ENCODE assay signal across 1 cellular context in the genomic region with DNA sequence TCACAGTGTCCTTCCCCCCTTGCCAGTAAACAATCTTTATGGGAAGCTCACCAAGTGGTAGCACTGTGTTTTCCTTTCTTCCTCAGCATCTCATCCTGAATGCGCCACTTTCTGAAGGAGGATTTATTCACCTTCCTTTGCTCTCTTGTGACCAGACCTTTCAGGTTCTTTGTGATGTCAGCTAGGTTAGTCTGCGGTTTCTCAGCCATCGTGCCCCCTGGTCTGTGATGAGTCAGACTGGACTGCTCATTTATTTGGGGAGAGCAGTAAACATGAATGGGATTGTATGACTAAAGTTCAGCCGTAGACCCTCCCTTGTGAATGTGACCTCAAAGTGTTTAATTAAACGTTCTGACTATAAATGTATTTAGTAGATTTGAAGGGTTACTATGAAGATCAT.
TF ChIP-seq lines count a peak whose summit lies in the region.

No MANE protein-coding gene starts in this region.

TF ChIP-seq in IMR-90, 13 proteins besides CTCF, POLR2A, EP300 and RAD21:
- TF ChIP-seq RCOR1 (IDR thresholded peaks at IDR 0.05; ENCODE audit: insufficient replicate concordance, low read length) (peak; percentile 50), MAZ (IDR thresholded peaks at IDR 0.05; ENCODE audit: borderline replicate concordance, low read depth, low read length) (peak; percentile 47; the same call in 1 of the 2 replicates), SMC3 (IDR thresholded peaks at IDR 0.05; ENCODE audit: low read depth, low read length) (no peak), FOS (IDR thresholded peaks at IDR 0.05; ENCODE audit: low read depth, low read length) (peak; percentile 88), MAFK (IDR thresholded peaks at IDR 0.05; ENCODE audit: low read depth, low read length) (no peak), MXI1 (IDR thresholded peaks at IDR 0.05; ENCODE audit: borderline replicate concordance, low read depth, low read length) (no peak), CHD1 (IDR thresholded peaks at IDR 0.05; ENCODE audit: low read depth, low read length) (no peak), CEBPB (IDR thresholded peaks at IDR 0.05; ENCODE audit: low read depth, low read length) (no peak), BHLHE40 (IDR thresholded peaks at IDR 0.05; ENCODE audit: low read depth, low read length) (peak; percentile 46; the same call in 1 of the 2 replicates), RFX5 (IDR thresholded peaks at IDR 0.05; ENCODE audit: low read depth, low read length) (no peak), USF2 (IDR thresholded peaks at IDR 0.05; ENCODE audit: low read depth, low read length) (no peak), NFE2L2 (IDR thresholded peaks at IDR 0.05; ENCODE audit: low read depth, low read length) (no peak)
- TF ChIP-seq, protein P1, sequence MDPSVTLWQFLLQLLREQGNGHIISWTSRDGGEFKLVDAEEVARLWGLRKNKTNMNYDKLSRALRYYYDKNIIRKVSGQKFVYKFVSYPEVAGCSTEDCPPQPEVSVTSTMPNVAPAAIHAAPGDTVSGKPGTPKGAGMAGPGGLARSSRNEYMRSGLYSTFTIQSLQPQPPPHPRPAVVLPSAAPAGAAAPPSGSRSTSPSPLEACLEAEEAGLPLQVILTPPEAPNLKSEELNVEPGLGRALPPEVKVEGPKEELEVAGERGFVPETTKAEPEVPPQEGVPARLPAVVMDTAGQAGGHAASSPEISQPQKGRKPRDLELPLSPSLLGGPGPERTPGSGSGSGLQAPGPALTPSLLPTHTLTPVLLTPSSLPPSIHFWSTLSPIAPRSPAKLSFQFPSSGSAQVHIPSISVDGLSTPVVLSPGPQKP (IDR thresholded peaks at IDR 0.05; ENCODE audit: borderline replicate concordance, low read depth, low read length): no peak
